In genomic region chr2:127853667-127854066, GRCh38 we compare ENCODE assay signal across 20 cellular contexts. TPM values are rescaled to one million over a fixed set of nuclear protein-coding genes. Genes with fewer than 3 reads are reported as not detected.
A peak's percentile ranks its signal among the peaks of the same experiment; 100 is the strongest.
DNase-seq lines count a peak whose midpoint lies in the region; ATAC-seq and TF ChIP-seq lines count a peak whose summit lies in the region.
"Had no signal": no experiment of that assay in that cellular context is flagged by ENCODE, and none has a peak within 500 bp of the region (broad histone marks: within the 10 kb centered on the region; RNA-seq: fewer than 3 reads in every experiment).

No MANE protein-coding gene starts in this region.

- H3K27ac ChIP-seq in naive thymus-derived CD4-positive, alpha-beta T cell (ENCODE audit: low read depth, low read length), result no peak overlapping the region
- H3K27ac ChIP-seq in prostate gland, result no peak overlapping the region
- H3K27ac ChIP-seq in A673 (ENCODE audit: low read depth, low read length, poor library complexity, severe bottlenecking), result no peak overlapping the region
- H3K27ac ChIP-seq: BLaER1 treated with 17β-estradiol and CSF1 and Interleukin-3, amounts not matched to agents 10 nM and 100 nM; right atrium auricular region had no signal

- peaks cover 22 to 25% of the 10 kb centered on the region in 2 donors for H3K4me1 ChIP-seq in naive thymus-derived CD4-positive, alpha-beta T cell (ENCODE audit: control insufficient read depth in 2 of 2, insufficient read depth in 2 of 2, low read length in 2 of 2)
- H3K4me1 ChIP-seq in prostate gland (replicated peaks) (no peaks in the 10 kb centered on the region), A673 (ENCODE audit: insufficient read depth, low read length, poor library complexity, severe bottlenecking) (peaks cover 8% of the 10 kb centered on the region)

- TF ChIP-seq CTCF in NB4 (IDR thresholded peaks at IDR 0.05; ENCODE audit: low read depth, low read length) (no peak), prostate gland (IDR thresholded peaks at IDR 0.05) (no peak), A673 (conservative IDR thresholded peaks at IDR 0.05; ENCODE audit: low read depth, low read length) (no peak)

- CTCF ChIA-PET in naive thymus-derived CD4-positive, alpha-beta T cell (lab: Charles Lee), result interaction anchor here (0.5 to 0.6 kb wide), 2 partner anchors 56 to 498 kb away, joined by 3 read pairs; no protein-coding TSS in a partner anchor
- CTCF ChIA-PET in A673 (lab: Charles Lee), result no interaction called here

- H3K27me3 Mint-ChIP-seq in activated CD4-positive, alpha-beta T cell treated with anti-CD3 and anti-CD28 coated beads, Interleukin-2, amount 10 ng/mL, durations not matched to agents 24 days and 14 days, result no peaks in the 10 kb centered on the region
- no peaks in the 10 kb centered on the region for H3K27me3 Mint-ChIP-seq in activated naive CD8-positive, alpha-beta T cell treated with anti-CD3 and anti-CD28 coated beads for 36 hours
- H3K27me3 Mint-ChIP-seq in naive thymus-derived CD4-positive, alpha-beta T cell, result no peaks in the 10 kb centered on the region
- H3K27me3 Mint-ChIP-seq: IgD-negative memory B cell had no signal

- no TSS peak for BruUV-seq in A673 (replicated peaks; lab: Mats Ljungman, UMichigan)

- H3K4me1 Mint-ChIP-seq in activated CD4-positive, alpha-beta T cell treated with anti-CD3 and anti-CD28 coated beads, Interleukin-2, amount 10 ng/mL, durations not matched to agents 24 days and 14 days, result peaks cover 27% of the 10 kb centered on the region
- H3K4me1 Mint-ChIP-seq in activated naive CD8-positive, alpha-beta T cell treated with anti-CD3 and anti-CD28 coated beads for 36 hours, result peaks cover 34% of the 10 kb centered on the region
- peaks cover 21 to 63% (median 47%) of the 10 kb centered on the region in 7 donors for H3K4me1 Mint-ChIP-seq in naive thymus-derived CD4-positive, alpha-beta T cell

- H3K9me3 ChIP-seq in naive thymus-derived CD4-positive, alpha-beta T cell (ENCODE audit: control insufficient read depth in 2 of 3, low read length in 3 of 3), result no peaks in the 10 kb centered on the region
- H3K9me3 ChIP-seq in prostate gland (no peaks in the 10 kb centered on the region), A673 (ENCODE audit: low read depth, low read length, poor library complexity, severe bottlenecking) (no peaks in the 10 kb centered on the region)
- H3K9me3 ChIP-seq: BLaER1 treated with 17β-estradiol and CSF1 and Interleukin-3, amounts not matched to agents 10 nM and 100 nM; right atrium auricular region; SK-N-SH had no signal

- intact Hi-C loops in activated CD4-positive, alpha-beta T cell treated with anti-CD3 and anti-CD28 coated beads, Interleukin-2, amount 10 ng/mL, durations not matched to agents 24 days and 14 days (cut with micrococcal nuclease), result no loop called here
- intact Hi-C loops in naive thymus-derived CD4-positive, alpha-beta T cell (cut with micrococcal nuclease), result loop anchor here in 1 of 2 donors (10.0 kb wide), 1 partner anchor 241 kb away; the partner anchor contains the start of gene UGGT1
- intact Hi-C loops in prostate gland (cut with DNase I), result no loop called here
- intact Hi-C loops in A673 (cut with micrococcal nuclease; ENCODE audit: unreplicated experiment), result no loop called here
- intact Hi-C loops in cardiac septum (cut with DNase I), result no loop called here

- H3K4me3 ChIP-seq in NB4 (ENCODE audit: low read depth, low read length) (peak overlapping the region; percentile 19), prostate gland (no peak overlapping the region), A673 (ENCODE audit: low read depth, low read length, poor library complexity, severe bottlenecking) (no peak overlapping the region)
- H3K4me3 ChIP-seq in naive thymus-derived CD4-positive, alpha-beta T cell (ENCODE audit: low read length), result no peak overlapping the region
- H3K4me3 ChIP-seq: BLaER1 treated with 17β-estradiol and CSF1 and Interleukin-3, amounts not matched to agents 10 nM and 100 nM; right atrium auricular region had no signal

- H3K36me3 ChIP-seq in naive thymus-derived CD4-positive, alpha-beta T cell (ENCODE audit: control insufficient read depth in 2 of 3, insufficient read depth in 3 of 3, low read length in 3 of 3), result peaks cover 0 to 39% (median 0%) of the 10 kb centered on the region in 3 experiments
- H3K36me3 ChIP-seq in prostate gland (peaks cover 0 to 7% of the 10 kb centered on the region in 2 donors), A673 (ENCODE audit: insufficient read depth, low read length, poor library complexity, severe bottlenecking) (peaks cover 45% of the 10 kb centered on the region)

- 89% methylated on average over 4 of the region's 4 CpGs for WGBS in prostate gland

- ATAC-seq in naive thymus-derived CD4-positive, alpha-beta T cell, result no peak
- ATAC-seq: Panc1; stimulated activated naive CD8-positive, alpha-beta T cell treated with anti-CD3 and anti-CD28 coated beads, Interleukin-15, Interleukin-2, amounts not matched to agents 100 U/mL and 50 U/mL, for 24 hours had no signal

- peaks cover 55% of the 10 kb centered on the region for H3K36me3 Mint-ChIP-seq in activated CD4-positive, alpha-beta T cell treated with anti-CD3 and anti-CD28 coated beads, Interleukin-2, amount 10 ng/mL, durations not matched to agents 24 days and 14 days (ENCODE audit: low read depth)
- peaks cover 50% of the 10 kb centered on the region for H3K36me3 Mint-ChIP-seq in activated naive CD8-positive, alpha-beta T cell treated with anti-CD3 and anti-CD28 coated beads for 36 hours
- H3K36me3 Mint-ChIP-seq in naive thymus-derived CD4-positive, alpha-beta T cell, result peaks cover 3 to 36% (median 14%) of the 10 kb centered on the region in 5 donors
- H3K36me3 Mint-ChIP-seq: IgD-negative memory B cell had no signal

- H3K27ac Mint-ChIP-seq in activated CD4-positive, alpha-beta T cell treated with anti-CD3 and anti-CD28 coated beads, Interleukin-2, amount 10 ng/mL, durations not matched to agents 24 days and 14 days, result peak overlapping the region; percentile 5
- peak overlapping the region; percentile 7 for H3K27ac Mint-ChIP-seq in activated naive CD8-positive, alpha-beta T cell treated with anti-CD3 and anti-CD28 coated beads for 36 hours
- H3K27ac Mint-ChIP-seq in naive thymus-derived CD4-positive, alpha-beta T cell, result peak overlapping the region in 7 of 9 donors; percentile 29 to 71 (median 33)

- POLR2A ChIA-PET in naive thymus-derived CD4-positive, alpha-beta T cell (lab: Charles Lee), result no interaction called here
- POLR2A ChIA-PET in A673 (lab: Charles Lee; ENCODE audit: low non-redundant PET), result no interaction called here

- no peaks in the 10 kb centered on the region for H3K27me3 ChIP-seq in naive thymus-derived CD4-positive, alpha-beta T cell (ENCODE audit: control insufficient read depth in 2 of 2, insufficient read depth in 2 of 2, low read length in 2 of 2)
- H3K27me3 ChIP-seq in prostate gland (replicated peaks; ENCODE audit: insufficient read depth) (no peaks in the 10 kb centered on the region), A673 (replicated peaks; ENCODE audit: insufficient read depth, low read depth, low read length, poor library complexity) (no peaks in the 10 kb centered on the region)
- H3K27me3 ChIP-seq: BLaER1 treated with 17β-estradiol and CSF1 and Interleukin-3, amounts not matched to agents 10 nM and 100 nM; right atrium auricular region had no signal

- no peak overlapping the region for H3K4me3 Mint-ChIP-seq in activated CD4-positive, alpha-beta T cell treated with anti-CD3 and anti-CD28 coated beads, Interleukin-2, amount 10 ng/mL, durations not matched to agents 24 days and 14 days
- H3K4me3 Mint-ChIP-seq in activated naive CD8-positive, alpha-beta T cell treated with anti-CD3 and anti-CD28 coated beads for 36 hours, result no peak overlapping the region
- H3K4me3 Mint-ChIP-seq in naive thymus-derived CD4-positive, alpha-beta T cell, result peak overlapping the region in 3 of 10 donors; percentile 7 to 48 (median 7)

- no peak for DNase-seq in activated CD4-positive, alpha-beta T cell treated with anti-CD3 and anti-CD28 coated beads, Interleukin-2, amount 10 ng/mL, durations not matched to agents 24 days and 14 days
- no peak for DNase-seq in activated CD4-positive, alpha-beta T cell treated with anti-CD3 and anti-CD28 coated beads for 4 hours
- DNase-seq in NB4 (ENCODE audit: low read depth), result no peak
- DNase-seq in activated naive CD8-positive, alpha-beta T cell treated with anti-CD3 and anti-CD28 coated beads for 36 hours, result no peak
- no peak for DNase-seq in naive thymus-derived CD4-positive, alpha-beta T cell
- no peak for DNase-seq in prostate gland (ENCODE audit: low spot score)
- no peak for DNase-seq in A673 (ENCODE audit: low spot score)
- DNase-seq in cardiac septum (ENCODE audit: low spot score), result no peak
- DNase-seq: activated naive CD4-positive, alpha-beta T cell; effector CD4-positive, alpha-beta T cell; kidney; NCI-H1092 treated with DMSO at 0.1 percent for 48 hours; NCI-H82; SK-N-SH; stimulated activated naive CD8-positive, alpha-beta T cell treated with anti-CD3 and anti-CD28 coated beads, Interleukin-15, Interleukin-2, amounts not matched to agents 100 U/mL and 50 U/mL, for 24 hours; trophoblast cell had no signal

- TF ChIP-seq POLR2A in NB4 (IDR thresholded peaks at IDR 0.05; ENCODE audit: extremely low read depth, insufficient read length), result no peak
- TF ChIP-seq POLR2A in prostate gland (IDR thresholded peaks at IDR 0.05), result no peak

- no peaks in the 10 kb centered on the region for H3K9me3 Mint-ChIP-seq in activated CD4-positive, alpha-beta T cell treated with anti-CD3 and anti-CD28 coated beads, Interleukin-2, amount 10 ng/mL, durations not matched to agents 24 days and 14 days
- H3K9me3 Mint-ChIP-seq in activated naive CD8-positive, alpha-beta T cell treated with anti-CD3 and anti-CD28 coated beads for 36 hours, result no peaks in the 10 kb centered on the region
- no peaks in the 10 kb centered on the region for H3K9me3 Mint-ChIP-seq in naive thymus-derived CD4-positive, alpha-beta T cell
- H3K9me3 Mint-ChIP-seq: IgD-negative memory B cell had no signal

RNA-seq across cellular contexts. Expression of gene POLR2D, which starts 4.3 kb away (rescaled TPM):
- 77.5 and 80.4 TPM in 2 replicates for total RNA-seq in activated CD4-positive, alpha-beta T cell treated with anti-CD3 and anti-CD28 coated beads, Interleukin-2, amount 10 ng/mL, durations not matched to agents 24 days and 14 days
- 10 to 100 TPM; 91.8 to 97.2 TPM for total RNA-seq in activated naive CD8-positive, alpha-beta T cell treated with anti-CD3 and anti-CD28 coated beads for 36 hours
- 10 to 100 TPM; 22.9 to 45.6 (median 30.7) TPM for total RNA-seq in naive thymus-derived CD4-positive, alpha-beta T cell
- 10 to 100 TPM; 41.0 to 42.1 TPM for polyA plus RNA-seq in naive thymus-derived CD4-positive, alpha-beta T cell
- total RNA-seq in prostate gland (10 to 100 TPM; 16.0 to 33.3 TPM), A673 (2021) (88.4 and 90.0 TPM in 2 replicates), cardiac septum (19.6 TPM)

RNA-seq across cellular contexts. Expression of gene AMMECR1L, which starts 32.1 kb away (rescaled TPM):
- total RNA-seq in activated CD4-positive, alpha-beta T cell treated with anti-CD3 and anti-CD28 coated beads, Interleukin-2, amount 10 ng/mL, durations not matched to agents 24 days and 14 days, result 20.2 and 21.0 TPM in 2 replicates
- 10 to 100 TPM; 16.4 to 17.4 TPM for total RNA-seq in activated naive CD8-positive, alpha-beta T cell treated with anti-CD3 and anti-CD28 coated beads for 36 hours
- 10 to 100 TPM; 10.5 to 17.2 (median 15.1) TPM for total RNA-seq in naive thymus-derived CD4-positive, alpha-beta T cell
- polyA plus RNA-seq in naive thymus-derived CD4-positive, alpha-beta T cell, result 10 to 100 TPM in 1 of 2 donors, 1 to 10 TPM in 1; 4.4 to 10.4 TPM
- total RNA-seq in prostate gland (10 to 100 TPM in 1 of 2 donors, 1 to 10 TPM in 1; 9.9 to 29.6 TPM), A673 (2021) (24.1 and 26.0 TPM in 2 replicates), cardiac septum (11.8 TPM)

RNA-seq across cellular contexts. Expression of gene WDR33, which starts 42.7 kb away (rescaled TPM):
- 76.7 and 79.5 TPM in 2 replicates for total RNA-seq in activated CD4-positive, alpha-beta T cell treated with anti-CD3 and anti-CD28 coated beads, Interleukin-2, amount 10 ng/mL, durations not matched to agents 24 days and 14 days
- 10 to 100 TPM; 76.5 to 82.5 TPM for total RNA-seq in activated naive CD8-positive, alpha-beta T cell treated with anti-CD3 and anti-CD28 coated beads for 36 hours
- total RNA-seq in naive thymus-derived CD4-positive, alpha-beta T cell, result 10 to 100 TPM; 62.6 to 98.7 (median 72.3) TPM
- 10 to 100 TPM; 36.7 to 50.4 TPM for polyA plus RNA-seq in naive thymus-derived CD4-positive, alpha-beta T cell
- total RNA-seq in prostate gland (10 to 100 TPM; 25.4 to 41.9 TPM), A673 (2021) (83.8 and 87.1 TPM in 2 replicates), cardiac septum (35.9 TPM)
